8 cellular contexts compared by ENCODE assay signal in the genomic region with DNA sequence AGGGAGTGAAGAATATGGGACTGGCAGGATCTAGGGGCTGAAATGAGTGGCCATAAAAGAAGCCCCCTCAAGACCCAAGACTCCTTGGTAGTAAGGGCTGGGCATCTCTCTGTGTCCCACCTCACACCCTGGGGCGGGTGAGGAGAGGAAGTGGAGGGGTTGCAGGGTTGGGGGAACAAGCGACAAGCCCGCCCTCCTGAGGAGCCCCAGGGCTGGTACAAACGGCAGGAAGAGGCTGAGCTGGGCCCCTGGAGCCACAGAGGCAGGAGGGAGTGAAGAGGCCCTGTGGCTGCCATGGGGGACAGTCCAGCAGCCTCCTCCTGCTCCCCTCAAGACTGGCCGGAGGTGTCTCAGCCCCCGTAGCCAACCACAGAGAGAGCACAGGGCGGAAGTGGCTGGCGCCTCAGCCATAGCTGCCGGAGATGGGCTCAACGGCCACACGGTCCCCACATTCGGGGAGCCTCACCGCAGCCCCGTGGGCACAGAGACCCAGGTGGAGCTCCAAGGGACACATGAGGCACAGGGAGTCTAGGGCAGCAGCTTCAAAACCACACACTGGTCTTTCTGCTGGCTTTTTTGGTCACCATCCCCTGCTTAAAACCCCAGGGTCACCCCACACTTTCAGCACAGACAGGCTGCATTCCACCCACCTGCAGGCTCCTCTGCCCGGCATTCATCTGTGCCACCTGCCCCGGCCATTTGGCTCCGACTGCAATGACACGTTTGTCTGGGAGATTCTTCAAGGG. TPM values are rescaled to one million over a fixed set of nuclear protein-coding genes. Genes with fewer than 3 reads are reported as not detected.
DNase-seq lines count a peak whose midpoint lies in the region; ATAC-seq and TF ChIP-seq lines count a peak whose summit lies in the region.

No MANE protein-coding gene starts in this region.

- peak overlapping the region; percentile 77 for H3K9ac ChIP-seq in BLaER1

- peak; percentile 67 for DNase-seq in GM19238 (ENCODE audit: insufficient read length, low spot score)
- DNase-seq in KBM-7 = peak; percentile 85
- peak; percentile 71 for DNase-seq in activated CD8-positive, alpha-beta memory T cell treated with anti-CD3 and anti-CD28 coated beads, Interleukin-2, amount 10 ng/mL, durations not matched to agents 7 days and 5 days
- peak; percentile 79 for DNase-seq in natural killer cell treated with Interleukin-12 subunit alpha and Interleukin-12 subunit beta and Interleukin-15 and Interleukin-18, amount 100 ng/mL, for 72 hours (ENCODE audit: low spot score)
- DNase-seq in epidermal melanocyte (ENCODE audit: insufficient read length, low spot score) = no peak
- DNase-seq in Caco-2 = no peak
- DNase-seq in EL = no peak

- peak overlapping the region; percentile 88 for H3K4me2 ChIP-seq in BLaER1

- H3K4me1 ChIP-seq in BLaER1 (peaks cover 86% of the 10 kb centered on the region), Caco-2 (peaks cover 13% of the 10 kb centered on the region; the same call in 1 of the 2 replicates)

- TF ChIP-seq CTCF in Caco-2 (IDR thresholded peaks at IDR 0.05; ENCODE audit: insufficient read depth in 1 of 2, low read depth in 1 of 2, low read length in 1 of 2, severe bottlenecking in 1 of 2, unreplicated experiment in 1 of 2) = no peak

- peak overlapping the region; percentile 95 for H3K27ac ChIP-seq in BLaER1

- no peaks in the 10 kb centered on the region for H3K9me3 ChIP-seq in BLaER1
- H3K9me3 ChIP-seq in Caco-2 = no peaks in the 10 kb centered on the region

- H3K36me3 ChIP-seq in BLaER1 (no peaks in the 10 kb centered on the region), Caco-2 (ENCODE audit: control insufficient read depth, insufficient read depth, low read length) (no peaks in the 10 kb centered on the region)

- no peaks in the 10 kb centered on the region for H3K36me3 Mint-ChIP-seq in activated CD8-positive, alpha-beta memory T cell treated with anti-CD3 and anti-CD28 coated beads, Interleukin-2, amount 10 ng/mL, durations not matched to agents 7 days and 5 days
- no peaks in the 10 kb centered on the region for H3K36me3 Mint-ChIP-seq in natural killer cell treated with Interleukin-12 subunit alpha and Interleukin-12 subunit beta and Interleukin-15 and Interleukin-18, amount 100 ng/mL, for 72 hours
- no peaks in the 10 kb centered on the region for H3K36me3 Mint-ChIP-seq in Caco-2 (ENCODE audit: insufficient read depth, unreplicated experiment)

- no peaks in the 10 kb centered on the region for H3K27me3 Mint-ChIP-seq in activated CD8-positive, alpha-beta memory T cell treated with anti-CD3 and anti-CD28 coated beads, Interleukin-2, amount 10 ng/mL, durations not matched to agents 7 days and 5 days
- no peaks in the 10 kb centered on the region for H3K27me3 Mint-ChIP-seq in natural killer cell treated with Interleukin-12 subunit alpha and Interleukin-12 subunit beta and Interleukin-15 and Interleukin-18, amount 100 ng/mL, for 72 hours
- no peaks in the 10 kb centered on the region for H3K27me3 Mint-ChIP-seq in Caco-2 (ENCODE audit: insufficient read depth, unreplicated experiment)

- H3K4me3 Mint-ChIP-seq in activated CD8-positive, alpha-beta memory T cell treated with anti-CD3 and anti-CD28 coated beads, Interleukin-2, amount 10 ng/mL, durations not matched to agents 7 days and 5 days = no peak overlapping the region
- peak overlapping the region; percentile 72 for H3K4me3 Mint-ChIP-seq in natural killer cell treated with Interleukin-12 subunit alpha and Interleukin-12 subunit beta and Interleukin-15 and Interleukin-18, amount 100 ng/mL, for 72 hours
- no peak overlapping the region for H3K4me3 Mint-ChIP-seq in Caco-2 (ENCODE audit: unreplicated experiment)

- CTCF ChIA-PET in activated CD8-positive, alpha-beta memory T cell treated with anti-CD3 and anti-CD28 coated beads, Interleukin-2, amount 10 ng/mL, durations not matched to agents 7 days and 5 days (lab: Charles Lee) = interaction anchor here (0.8 to 11.8 kb wide), 22 partner anchors 7 to 539 kb away, joined by 3 to 334 read pairs (median 6); a partner anchor contains a TSS
- CTCF ChIA-PET in Caco-2 (lab: Charles Lee) = interaction anchor here (0.6 to 6.1 kb wide), 8 partner anchors 8 to 340 kb away, joined by 3 to 155 read pairs (median 8); a partner anchor contains a TSS

- H4K20me1 ChIP-seq in BLaER1 = no peaks in the 10 kb centered on the region

- peak overlapping the region; percentile 86 for H3K27ac Mint-ChIP-seq in activated CD8-positive, alpha-beta memory T cell treated with anti-CD3 and anti-CD28 coated beads, Interleukin-2, amount 10 ng/mL, durations not matched to agents 7 days and 5 days
- peak overlapping the region; percentile 88 to 90 for H3K27ac Mint-ChIP-seq in natural killer cell treated with Interleukin-12 subunit alpha and Interleukin-12 subunit beta and Interleukin-15 and Interleukin-18, amount 100 ng/mL, for 72 hours
- no peak overlapping the region for H3K27ac Mint-ChIP-seq in Caco-2 (ENCODE audit: unreplicated experiment)

- H3K27me3 ChIP-seq in BLaER1 (no peaks in the 10 kb centered on the region), Caco-2 (replicated peaks; ENCODE audit: control insufficient read depth, insufficient read depth, low read length) (no peaks in the 10 kb centered on the region)

- H3K4me1 Mint-ChIP-seq in activated CD8-positive, alpha-beta memory T cell treated with anti-CD3 and anti-CD28 coated beads, Interleukin-2, amount 10 ng/mL, durations not matched to agents 7 days and 5 days = peaks cover 29% of the 10 kb centered on the region
- H3K4me1 Mint-ChIP-seq in natural killer cell treated with Interleukin-12 subunit alpha and Interleukin-12 subunit beta and Interleukin-15 and Interleukin-18, amount 100 ng/mL, for 72 hours (ENCODE audit: low read depth in 2 of 2) = peaks cover 23 to 24% of the 10 kb centered on the region in 2 donors
- peaks cover 21% of the 10 kb centered on the region for H3K4me1 Mint-ChIP-seq in Caco-2 (ENCODE audit: low read depth, unreplicated experiment)

- ATAC-seq in activated CD8-positive, alpha-beta memory T cell treated with anti-CD3 and anti-CD28 coated beads, Interleukin-2, amount 10 ng/mL, durations not matched to agents 7 days and 5 days = peak; percentile 78
- ATAC-seq in natural killer cell treated with Interleukin-12 subunit alpha and Interleukin-12 subunit beta and Interleukin-15 and Interleukin-18, amount 100 ng/mL, for 72 hours = peak; percentile 89 to 94

- in situ Hi-C loops in KBM-7 (cut with MboI; ENCODE audit: low pct_unique_long_range_greater_than_20kb, low sequenced_read_pairs) = no loop called here

- no TSS peak for BruUV-seq in Caco-2 (replicated peaks; lab: Mats Ljungman, UMichigan)

- POLR2A ChIA-PET in Caco-2 (lab: Charles Lee) = interaction anchor here (1.0 to 1.1 kb wide), 2 partner anchors 104 to 105 kb away, joined by 3 read pairs; no protein-coding TSS in a partner anchor

- H3K9me3 Mint-ChIP-seq in activated CD8-positive, alpha-beta memory T cell treated with anti-CD3 and anti-CD28 coated beads, Interleukin-2, amount 10 ng/mL, durations not matched to agents 7 days and 5 days (ENCODE audit: low read depth) = no peaks in the 10 kb centered on the region
- no peaks in the 10 kb centered on the region for H3K9me3 Mint-ChIP-seq in natural killer cell treated with Interleukin-12 subunit alpha and Interleukin-12 subunit beta and Interleukin-15 and Interleukin-18, amount 100 ng/mL, for 72 hours
- no peaks in the 10 kb centered on the region for H3K9me3 Mint-ChIP-seq in Caco-2 (ENCODE audit: unreplicated experiment)

- H3K4me3 ChIP-seq in BLaER1 (peak overlapping the region; percentile 51), Caco-2 (ENCODE audit: low read depth, low read length) (no peak overlapping the region)

- intact Hi-C loops in Caco-2 (cut with micrococcal nuclease; ENCODE audit: unreplicated experiment) = no loop called here

RNA-seq across cellular contexts. Expression of a gene that starts 0.6 kb away (rescaled TPM):
- total RNA-seq in activated CD8-positive, alpha-beta memory T cell treated with anti-CD3 and anti-CD28 coated beads, Interleukin-2, amount 10 ng/mL, durations not matched to agents 7 days and 5 days = under 1 TPM; 0.12 to 0.32 TPM
- under 1 TPM; 0.07 to 0.17 TPM for total RNA-seq in natural killer cell treated with Interleukin-12 subunit alpha and Interleukin-12 subunit beta and Interleukin-15 and Interleukin-18, amount 100 ng/mL, for 72 hours
- total RNA-seq in Caco-2 (2022) = not detected in 2 replicates

Comparison
In these comparisons a context has a peak if more than half of its experiments do, and no peak if none do; other contexts are left out.
1. DNase-seq: peak in GM19238 (single experiment), KBM-7 (single experiment), activated CD8-positive, alpha-beta memory T cell treated with anti-CD3 and anti-CD28 coated beads, Interleukin-2, amount 10 ng/mL, durations not matched to agents 7 days and 5 days (single experiment) and natural killer cell treated with Interleukin-12 subunit alpha and Interleukin-12 subunit beta and Interleukin-15 and Interleukin-18, amount 100 ng/mL, for 72 hours (single experiment); none in epidermal melanocyte (single experiment), Caco-2 (0 of 2) and EL (single experiment).